Comparison of ENCODE assay signal across 8 cellular contexts in genomic region chr7:18087031-18087686, GRCh38. TPM values are rescaled to one million over a fixed set of nuclear protein-coding genes. Genes with fewer than 3 reads are reported as not detected.
A peak's percentile ranks its signal among the peaks of the same experiment; 100 is the strongest.
DNase-seq lines count a peak whose midpoint lies in the region; ATAC-seq, FAIRE-seq and TF ChIP-seq lines count a peak whose summit lies in the region.

No MANE protein-coding gene starts in this region.

- no peak for TF ChIP-seq POLR2A in H54 (IDR thresholded peaks at IDR 0.05; ENCODE audit: low read depth, low read length)

- H3K9me3 ChIP-seq in AG04450 (ENCODE audit: control insufficient read depth, insufficient read depth, low read length) (peaks cover 4% of the 10 kb centered on the region), adipocyte (ENCODE audit: control insufficient read depth, low read length) (peaks cover 6% of the 10 kb centered on the region), iPS-18a (ENCODE audit: control insufficient read depth, low read depth, low read length) (no peaks in the 10 kb centered on the region)

- FAIRE-seq in H54 (lab: Jason Lieb, UNC), result no peak

- DNase-seq in AG04450 (ENCODE audit: low read depth, low spot score) (no peak), adipocyte (ENCODE audit: low read depth) (peak; percentile 51), H54 (ENCODE audit: insufficient read length, low spot score) (no peak)

- CTCF ChIA-PET in AG04450 (lab: Charles Lee), result no interaction called here

- H3K9ac ChIP-seq in adipocyte (ENCODE audit: low read length) (peak overlapping the region; percentile 62), iPS-18a (ENCODE audit: low read length) (no peak overlapping the region)

- POLR2A ChIA-PET in AG04450 (lab: Yijun Ruan, JAX), result no interaction called here

- no peaks in the 10 kb centered on the region for H3K36me3 ChIP-seq in adipocyte (ENCODE audit: control insufficient read depth, insufficient read depth, low read length, severe bottlenecking)
- no peaks in the 10 kb centered on the region for H3K36me3 ChIP-seq in iPS-18a (ENCODE audit: control insufficient read depth, low read depth, low read length)

- H3K27me3 ChIP-seq in AG04450 (ENCODE audit: control insufficient read depth, insufficient read depth, low read length) (peaks cover 24% of the 10 kb centered on the region), adipocyte (replicated peaks; ENCODE audit: control insufficient read depth, insufficient read depth, low read length) (no peaks in the 10 kb centered on the region), iPS-18a (ENCODE audit: control insufficient read depth, insufficient read depth, low read length) (peaks cover 39% of the 10 kb centered on the region)

- ATAC-seq in HG02981 (IDR thresholded peaks at IDR 0.05; ENCODE audit: unreplicated experiment), result peak; percentile 23
- ATAC-seq in HG02884 (IDR thresholded peaks at IDR 0.05; ENCODE audit: unreplicated experiment), result no peak
- ATAC-seq in HG03457 (IDR thresholded peaks at IDR 0.05; ENCODE audit: unreplicated experiment), result no peak

- H3K27ac ChIP-seq in AG04450 (ENCODE audit: low read depth, low read length) (no peak overlapping the region), iPS-18a (ENCODE audit: low read length) (no peak overlapping the region), skin epidermis (peak overlapping the region in 2 of 21 experiments; percentile 13 to 19)

- H3K4me3 ChIP-seq in AG04450 (ENCODE audit: low read depth, low read length) (peak overlapping the region; percentile 62), adipocyte (ENCODE audit: low read length) (peak overlapping the region; percentile 85), iPS-18a (ENCODE audit: low read length) (peak overlapping the region; percentile 79), skin epidermis (peak overlapping the region; percentile 41 to 68 (median 59))

- H3K4me1 ChIP-seq in adipocyte (ENCODE audit: control insufficient read depth, insufficient read depth, low read length), result no peaks in the 10 kb centered on the region
- peaks cover 4% of the 10 kb centered on the region for H3K4me1 ChIP-seq in iPS-18a (ENCODE audit: control insufficient read depth, low read depth, low read length)

- TF ChIP-seq CTCF in AG04450 (IDR thresholded peaks at IDR 0.05; ENCODE audit: low read depth, low read length), result no peak

RNA-seq across cellular contexts. Expression of gene PRPS1L1, which starts 59.5 kb away (rescaled TPM):
- not detected in 2 replicates for polyA plus RNA-seq in AG04450 (2011; rRNA removed)
- not detected in 2 replicates for polyA minus RNA-seq in AG04450 (2011; rRNA and poly(A)+ RNA removed)
